ENCODE assay signal across 9 cellular contexts in genomic region chr12:2054091-2055018, GRCh38. TPM values are rescaled to one million over a fixed set of nuclear protein-coding genes. Genes with fewer than 3 reads are reported as not detected.
DNase-seq lines count a peak whose midpoint lies in the region; ATAC-seq lines count a peak whose summit lies in the region.
"Had no signal": no experiment of that assay in that cellular context is flagged by ENCODE, and none has a peak within 500 bp of the region (broad histone marks: within the 10 kb centered on the region; RNA-seq: fewer than 3 reads in every experiment).

No MANE protein-coding gene starts in this region.

- ATAC-seq in naive thymus-derived CD8-positive, alpha-beta T cell, result no peak
- ATAC-seq in HG03039 (IDR thresholded peaks at IDR 0.05; ENCODE audit: unreplicated experiment), result no peak

- H3K27ac Mint-ChIP-seq in IgD-negative memory B cell, result peak overlapping the region in 1 of 3 donors; percentile 53
- H3K27ac Mint-ChIP-seq in naive thymus-derived CD8-positive, alpha-beta T cell, result peak overlapping the region in 2 of 10 donors; percentile 17 to 62

- peaks cover 2% of the 10 kb centered on the region for H3K36me3 Mint-ChIP-seq in IgD-negative memory B cell
- H3K36me3 Mint-ChIP-seq in naive thymus-derived CD8-positive, alpha-beta T cell, result peaks cover 0 to 6% (median 0%) of the 10 kb centered on the region in 3 donors

- H3K4me3 Mint-ChIP-seq in IgD-negative memory B cell, result peak overlapping the region; percentile 40 to 80 (median 70)
- H3K4me3 Mint-ChIP-seq in naive thymus-derived CD8-positive, alpha-beta T cell, result peak overlapping the region; percentile 37 to 82 (median 63)

- peaks cover 0 to 16% (median 14%) of the 10 kb centered on the region in 3 donors for H3K4me1 Mint-ChIP-seq in IgD-negative memory B cell
- H3K4me1 Mint-ChIP-seq in naive thymus-derived CD8-positive, alpha-beta T cell, result peaks cover 11 to 24% (median 20%) of the 10 kb centered on the region in 4 donors

- peaks cover 46% of the 10 kb centered on the region for H3K27me3 Mint-ChIP-seq in IgD-negative memory B cell
- peaks cover 38 to 62% (median 55%) of the 10 kb centered on the region in 5 donors for H3K27me3 Mint-ChIP-seq in naive thymus-derived CD8-positive, alpha-beta T cell

- DNase-seq in AG08395 (ENCODE audit: low spot score) (peak; percentile 37), cerebellum (ENCODE audit: low spot score) (peak; percentile 64), dermis blood vessel endothelial cell (no peak), middle frontal gyrus (ENCODE audit: extremely low spot score, low spot score) (no peak), NOMO-1 (lab: John Stamatoyannopoulos, UW; ENCODE audit: unreplicated experiment in 2 of 2) (no peak)
- DNase-seq in naive thymus-derived CD8-positive, alpha-beta T cell, result no peak
- DNase-seq: stimulated activated CD4-positive, alpha-beta T cell treated with anti-CD3 and anti-CD28 coated beads, Interleukin-2, amount 100 ng/mL, for 24 hours had no signal

- POLR2A ChIA-PET in naive thymus-derived CD8-positive, alpha-beta T cell (lab: Charles Lee), result no interaction called here

- no peaks in the 10 kb centered on the region for H3K9me3 Mint-ChIP-seq in IgD-negative memory B cell
- H3K9me3 Mint-ChIP-seq in naive thymus-derived CD8-positive, alpha-beta T cell, result no peaks in the 10 kb centered on the region

RNA-seq across cellular contexts. Expression of gene CACNA1C, which starts 1.6 kb away (rescaled TPM):
- 0.06 TPM for polyA plus RNA-seq in IgD-negative memory B cell
- 20.9 TPM for total RNA-seq in cerebellum
- under 1 TPM; 0.16 to 0.21 TPM for total RNA-seq in naive thymus-derived CD8-positive, alpha-beta T cell
- polyA plus RNA-seq in naive thymus-derived CD8-positive, alpha-beta T cell, result under 1 TPM; 0.05 to 0.21 (median 0.10) TPM
- total RNA-seq in dermis blood vessel endothelial cell, result 0.14 and 1.5 TPM in 2 replicates

RNA-seq across cellular contexts. Expression of gene DCP1B, which starts 50.1 kb away (rescaled TPM):
- polyA plus RNA-seq in IgD-negative memory B cell, result 19.2 TPM
- total RNA-seq in cerebellum (11.4 TPM), dermis blood vessel endothelial cell (5.4 and 7.0 TPM in 2 replicates)
- total RNA-seq in naive thymus-derived CD8-positive, alpha-beta T cell, result 10 to 100 TPM; 20.9 to 23.2 TPM
- polyA plus RNA-seq in naive thymus-derived CD8-positive, alpha-beta T cell, result 10 to 100 TPM; 10.0 to 24.4 (median 16.1) TPM

Comparison
In these comparisons a context has a peak if more than half of its experiments do, and no peak if none do; other contexts are left out.
1. DNase-seq: peak in AG08395 (single experiment) and cerebellum (single experiment); none in naive thymus-derived CD8-positive, alpha-beta T cell (0 of 10), dermis blood vessel endothelial cell (single experiment), middle frontal gyrus (single experiment) and NOMO-1 (0 of 2).